13 cellular contexts compared by ENCODE assay signal in genomic region chr15:59886476-59886875, GRCh38.
"Had no signal": no experiment of that assay in that cellular context is flagged by ENCODE, and none has a peak within 500 bp of the region (broad histone marks: within the 10 kb centered on the region; RNA-seq: fewer than 3 reads in every experiment).

No MANE protein-coding gene starts in this region.

- ATAC-seq: activated T-cell treated with anti-CD3 and anti-CD28 coated beads, Interleukin-2, amount 50 U/mL, for 72 hours; left colon; mucosa of descending colon; naive thymus-derived CD8-positive, alpha-beta T cell; sciatic nerve had no signal

- H3K9me3 Mint-ChIP-seq: endodermal cell had no signal

- H3K4me3 Mint-ChIP-seq: activated CD4-positive, alpha-beta memory T cell treated with anti-CD3 and anti-CD28 coated beads for 36 hours; activated naive CD8-positive, alpha-beta T cell treated with anti-CD3 and anti-CD28 coated beads, Interleukin-2, amount 10 ng/mL, durations not matched to agents 7 days and 5 days; activated T-cell treated with anti-CD3 and anti-CD28 coated beads, Interleukin-2, amount 50 U/mL, for 72 hours; naive thymus-derived CD8-positive, alpha-beta T cell had no signal

- H3K4me1 Mint-ChIP-seq: activated naive CD8-positive, alpha-beta T cell treated with anti-CD3 and anti-CD28 coated beads, Interleukin-2, amount 10 ng/mL, durations not matched to agents 7 days and 5 days had no signal

- H3K4me1 ChIP-seq: spleen had no signal

- H3K36me3 ChIP-seq: spleen, transverse colon had no signal

- H3K4me3 ChIP-seq: mucosa of descending colon, spleen, transverse colon had no signal

- H3K9me3 ChIP-seq: mucosa of descending colon, transverse colon had no signal

- H3K27ac ChIP-seq: spleen, transverse colon had no signal

- DNase-seq: activated CD4-positive, alpha-beta memory T cell treated with anti-CD3 and anti-CD28 coated beads for 36 hours; activated CD8-positive, alpha-beta memory T cell treated with anti-CD3 and anti-CD28 coated beads, Interleukin-2, amount 50 U/mL, for 4 hours; activated naive CD8-positive, alpha-beta T cell treated with anti-CD3 and anti-CD28 coated beads, Interleukin-2, amount 10 ng/mL, durations not matched to agents 7 days and 5 days; activated T-cell treated with anti-CD3 and anti-CD28 coated beads, Interleukin-2, amount 50 U/mL, for 72 hours; left colon; mucosa of descending colon; naive thymus-derived CD8-positive, alpha-beta T cell; spleen; stimulated activated CD4-positive, alpha-beta T cell treated with anti-CD3 and anti-CD28 coated beads, Interleukin-1b, Interleukin-23, amount 100 ng/mL, for 48 hours; stimulated activated naive CD4-positive, alpha-beta T cell; transverse colon had no signal

- H3K36me3 Mint-ChIP-seq: activated CD4-positive, alpha-beta memory T cell treated with anti-CD3 and anti-CD28 coated beads for 36 hours; naive thymus-derived CD8-positive, alpha-beta T cell had no signal

- H3K27ac Mint-ChIP-seq: activated CD4-positive, alpha-beta memory T cell treated with anti-CD3 and anti-CD28 coated beads for 36 hours; activated naive CD8-positive, alpha-beta T cell treated with anti-CD3 and anti-CD28 coated beads, Interleukin-2, amount 10 ng/mL, durations not matched to agents 7 days and 5 days; activated T-cell treated with anti-CD3 and anti-CD28 coated beads, Interleukin-2, amount 50 U/mL, for 72 hours had no signal
